26 cellular contexts compared by ENCODE assay signal in genomic region chr11:86934263-86934932, GRCh38. TPM values are rescaled to one million over a fixed set of nuclear protein-coding genes. Genes with fewer than 3 reads are reported as not detected.
DNase-seq lines count a peak whose midpoint lies in the region; ATAC-seq, FAIRE-seq and TF ChIP-seq lines count a peak whose summit lies in the region.
"Had no signal": no experiment of that assay in that cellular context is flagged by ENCODE, and none has a peak within 500 bp of the region (broad histone marks: within the 10 kb centered on the region; RNA-seq: fewer than 3 reads in every experiment).

No MANE protein-coding gene starts in this region.

- no peak for FAIRE-seq in K562 (lab: Jason Lieb, UNC)
- FAIRE-seq: keratinocyte had no signal

- no peak overlapping the region for H3K4me3 ChIP-seq in IMR-90 (ENCODE audit: insufficient read depth, low read depth, low read length)
- no peak overlapping the region for H3K4me3 ChIP-seq in K562
- no peak overlapping the region for H3K4me3 ChIP-seq in mesendoderm (ENCODE audit: low read length)
- no peak overlapping the region for H3K4me3 ChIP-seq in tibial nerve
- H3K4me3 ChIP-seq: esophagus squamous epithelium, lower lobe of right lung, ovary, SJCRH30, thyroid gland had no signal

- POLR2A ChIA-PET in IMR-90 (lab: Charles Lee; ENCODE audit: unreplicated experiment) = no interaction called here
- POLR2A ChIA-PET in K562 (lab: Yijun Ruan, JAX) = interaction anchor here (0.9 to 1.6 kb wide), 4 partner anchors 9 to 16 kb away, joined by 3 to 4 read pairs (median 4); no protein-coding TSS in a partner anchor

- H4K91ac ChIP-seq in IMR-90 (ENCODE audit: insufficient read depth, low read depth, low read length) = peak overlapping the region; percentile 48; the same call in 1 of the 2 replicates

- H3K18ac ChIP-seq in IMR-90 (ENCODE audit: low read depth, low read length) = peak overlapping the region; percentile 89
- no peak overlapping the region for H3K18ac ChIP-seq in mesendoderm (ENCODE audit: low read length)

- peaks cover 11% of the 10 kb centered on the region for H3K9me1 ChIP-seq in IMR-90 (ENCODE audit: insufficient read depth, low read length)
- H3K9me1 ChIP-seq in K562 (ENCODE audit: control insufficient read depth, insufficient read depth, low read length) = no peaks in the 10 kb centered on the region

- H3K79me2 ChIP-seq in K562 (ENCODE audit: control insufficient read depth, insufficient read depth, low read length) (peaks cover 14% of the 10 kb centered on the region; the same call in 1 of the 3 replicates), mesendoderm (ENCODE audit: control insufficient read depth, insufficient read depth, low read length) (no peaks in the 10 kb centered on the region)

- CTCF ChIA-PET in IMR-90 (lab: Yijun Ruan, JAX) (interaction anchor here (0.7 to 1.2 kb wide), 2 partner anchors 47 to 354 kb away, joined by 3 to 5 read pairs; no protein-coding TSS in a partner anchor), K562 (lab: Yijun Ruan, JAX; ENCODE audit: low intra/inter-chr PET ratio) (no interaction called here)

- no TSS peak for BruUV-seq in IMR-90 (replicated peaks; lab: Mats Ljungman, UMichigan)
- no TSS peak for BruUV-seq in K562 (replicated peaks; lab: Mats Ljungman, UMichigan)

- intact Hi-C loops in IMR-90 (cut with micrococcal nuclease) = no loop called here
- intact Hi-C loops in K562 (cut with micrococcal nuclease) = no loop called here

- H3K9me3 ChIP-seq in IMR-90 (ENCODE audit: control insufficient read depth, insufficient read depth, low read length) (no peaks in the 10 kb centered on the region), K562 (replicated peaks; ENCODE audit: control insufficient read depth, insufficient read depth, low read depth, low read length) (no peaks in the 10 kb centered on the region), tibial nerve (no peaks in the 10 kb centered on the region)
- H3K9me3 ChIP-seq: esophagus squamous epithelium, lower lobe of right lung, ovary, SJCRH30, thyroid gland had no signal

- H3K56ac ChIP-seq in IMR-90 (ENCODE audit: extremely low read depth, insufficient read depth, low read length) (no peak overlapping the region), mesendoderm (ENCODE audit: low read length) (no peak overlapping the region)

- H3K27me3 ChIP-seq in IMR-90 (ENCODE audit: control insufficient read depth, insufficient read depth, low read length) (no peaks in the 10 kb centered on the region), K562 (ENCODE audit: control insufficient read depth in 2 of 2, insufficient read depth in 2 of 2, low read length in 2 of 2) (no peaks in the 10 kb centered on the region), mesendoderm (ENCODE audit: insufficient read depth, low read length, poor library complexity) (no peaks in the 10 kb centered on the region), tibial nerve (no peaks in the 10 kb centered on the region)
- H3K27me3 ChIP-seq: esophagus squamous epithelium, ovary, SJCRH30, thyroid gland had no signal

- H3K4me1 ChIP-seq in IMR-90 (ENCODE audit: control insufficient read depth, insufficient read depth, low read length) (peaks cover 28% of the 10 kb centered on the region), K562 (replicated peaks in 1 of 2; ENCODE audit: control insufficient read depth in 2 of 2, insufficient read depth in 2 of 2, low read length in 2 of 2) (peaks cover 31 to 64% of the 10 kb centered on the region in 2 experiments), mesendoderm (ENCODE audit: control insufficient read depth, low read depth, low read length) (peaks cover 2% of the 10 kb centered on the region), tibial nerve (peaks cover 1 to 58% (median 20%) of the 10 kb centered on the region in 4 donors)

- H2BK5ac ChIP-seq in IMR-90 (ENCODE audit: low read depth, low read length, poor library complexity, severe bottlenecking) (peak overlapping the region; percentile 23), mesendoderm (ENCODE audit: low read length) (no peak overlapping the region)

- TF ChIP-seq POLR2A in IMR-90 (IDR thresholded peaks at IDR 0.05; ENCODE audit: low read depth, low read length) (no peak), K562 (conservative IDR thresholded peaks at IDR 0.05) (no peak), tibial nerve (IDR thresholded peaks at IDR 0.05) (no peak)

- H2BK15ac ChIP-seq in IMR-90 (ENCODE audit: low read depth, low read length) (peak overlapping the region; percentile 69; the same call in 2 of the 3 replicates), mesendoderm (replicated peaks; ENCODE audit: low read depth) (no peak overlapping the region)

- H3K36me3 ChIP-seq in IMR-90 (ENCODE audit: control insufficient read depth, insufficient read depth, low read length) (no peaks in the 10 kb centered on the region), K562 (ENCODE audit: control insufficient read depth, insufficient read depth, low read length) (no peaks in the 10 kb centered on the region; the same call in 2 of the 3 replicates), mesendoderm (ENCODE audit: control insufficient read depth, insufficient read depth, low read length) (no peaks in the 10 kb centered on the region), tibial nerve (no peaks in the 10 kb centered on the region)
- H3K36me3 ChIP-seq: esophagus squamous epithelium, lower lobe of right lung, ovary, SJCRH30, thyroid gland had no signal

- peak overlapping the region in 1 of 2 experiments; percentile 20; a peak in 1 of 4 replicates for H4K8ac ChIP-seq in IMR-90 (ENCODE audit: low read depth in 2 of 2, low read length in 2 of 2)
- no peak overlapping the region for H4K8ac ChIP-seq in mesendoderm (ENCODE audit: low read depth, low read length)

- no peak overlapping the region for H2AK9ac ChIP-seq in IMR-90 (replicated peaks; ENCODE audit: low read depth, low read length, poor library complexity)

- peak overlapping the region; percentile 69 for H4K5ac ChIP-seq in IMR-90 (ENCODE audit: low read depth, low read length)
- no peak overlapping the region for H4K5ac ChIP-seq in mesendoderm (ENCODE audit: low read length)

- no peaks in the 10 kb centered on the region for H4K20me1 ChIP-seq in IMR-90 (ENCODE audit: insufficient read depth, low read length)
- no peaks in the 10 kb centered on the region for H4K20me1 ChIP-seq in K562 (replicated peaks; ENCODE audit: control insufficient read depth, insufficient read depth, low read length)

- TF ChIP-seq EP300 in K562 (IDR thresholded peaks at IDR 0.05; ENCODE audit: low read length) (no peak; the same call in 1 of the 2 replicates), tibial nerve (IDR thresholded peaks at IDR 0.05) (no peak)

- peak overlapping the region; percentile 74; the same call in 1 of the 2 replicates for H3K4me2 ChIP-seq in IMR-90 (ENCODE audit: low read depth, low read length)
- H3K4me2 ChIP-seq in K562 (ENCODE audit: insufficient read depth, low read length) = no peak overlapping the region
- H3K4me2 ChIP-seq in mesendoderm (ENCODE audit: low read length) = no peak overlapping the region

- TF ChIP-seq RAD21 in IMR-90 (IDR thresholded peaks at IDR 0.05; ENCODE audit: low read length) = no peak
- TF ChIP-seq RAD21 in K562 (CRISPR knock-in tag; conservative IDR thresholded peaks at IDR 0.05 in 1 of 2, IDR thresholded peaks at IDR 0.05 in 1 of 2) = no peak

- H3K9ac ChIP-seq in IMR-90 (ENCODE audit: low read depth, low read length) (no peak overlapping the region), K562 (ENCODE audit: insufficient read depth in 1 of 2, low read depth in 2 of 2, low read length in 2 of 2) (no peak overlapping the region), mesendoderm (ENCODE audit: low read length) (no peak overlapping the region)

- no peak for TF ChIP-seq CTCF in IMR-90 (conservative IDR thresholded peaks at IDR 0.05; ENCODE audit: low read depth, low read length)
- TF ChIP-seq CTCF in K562 (IDR thresholded peaks at IDR 0.05 in 2 of 3, conservative IDR thresholded peaks at IDR 0.05 in 1 of 3; ENCODE audit: insufficient read depth in 2 of 3, low read depth in 1 of 3, low read length in 3 of 3) = no peak
- TF ChIP-seq CTCF in tibial nerve (IDR thresholded peaks at IDR 0.05) = no peak

- ATAC-seq in IMR-90 (ENCODE audit: low read depth) (no peak), K562 (no peak), HG03521 (IDR thresholded peaks at IDR 0.05; ENCODE audit: unreplicated experiment) (no peak), GM19397 (IDR thresholded peaks at IDR 0.05; ENCODE audit: unreplicated experiment) (no peak)
- ATAC-seq: activated CD8-positive, alpha-beta T cell treated with anti-CD3 and anti-CD28 coated beads, Interleukin-2, amount 10 ng/mL, durations not matched to agents 7 days and 5 days; activated naive CD8-positive, alpha-beta T cell treated with anti-CD3 and anti-CD28 coated beads, Interleukin-2, amount 50 U/mL, for 24 hours; CD8-positive, alpha-beta T cell; lower lobe of right lung; Panc1; stimulated activated naive CD8-positive, alpha-beta T cell treated with anti-CD3 and anti-CD28 coated beads, Interleukin-15, Interleukin-2, amounts not matched to agents 100 U/mL and 50 U/mL, for 24 hours; T-cell had no signal

- dilution Hi-C loops in IMR-90 (cut with HindIII; ENCODE audit: low sequenced_read_pairs, unreplicated experiment) = no loop called here

- WGBS in IMR-90 (ENCODE audit: extremely low coverage in 2 of 2, insufficient read length in 1 of 2), 2 experiments = no CpG with 5 or more reads among the region's 1 CpG
- WGBS in K562 (ENCODE audit: insufficient coverage, low coverage, missing lambda C conversion rate) = 36% methylated on average over 1 of the region's 1 CpG
- WGBS in mesendoderm (ENCODE audit: extremely low coverage, insufficient coverage, low lambda C conversion rate) = no CpG with 5 or more reads among the region's 1 CpG
- 49 to 53% methylated on average over 1 of the region's 1 CpG for WGBS in tibial nerve, 2 donors

- H2BK20ac ChIP-seq in IMR-90 (ENCODE audit: low read depth, low read length) = peak overlapping the region; percentile 88

- 0 out of 2 replicates have a peak overlapping the region, but pooled peaks have one; percentile 23 for H2AK5ac ChIP-seq in IMR-90 (ENCODE audit: low read depth, low read length)
- H2AK5ac ChIP-seq in mesendoderm (ENCODE audit: low read length) = no peak overlapping the region

- in situ Hi-C loops in IMR-90 (cut with MboI; ENCODE audit: low sequenced_read_pairs) = loop anchor here (25.0 kb wide), 1 partner anchor 478 kb away; no protein-coding TSS in a partner anchor
- in situ Hi-C loops in K562 (cut with MboI) = loop anchor here (10.0 kb wide), 1 partner anchor 490 kb away; no protein-coding TSS in a partner anchor
- in situ Hi-C loops in KBM-7 (cut with MboI; ENCODE audit: low pct_unique_long_range_greater_than_20kb, low sequenced_read_pairs) = loop anchor here (25.0 kb wide), 1 partner anchor 353 kb away; no protein-coding TSS in a partner anchor

- H2AFZ ChIP-seq in IMR-90 (replicated peaks; ENCODE audit: low read length, poor library complexity) = peak overlapping the region; percentile 53
- H2AFZ ChIP-seq in K562 (ENCODE audit: low read depth, low read length) = peak overlapping the region; percentile 58

- H3K4ac ChIP-seq in IMR-90 (ENCODE audit: low read depth, low read length) (peak overlapping the region; percentile 84), mesendoderm (ENCODE audit: low read depth, low read length) (no peak overlapping the region)

- DNase-seq in IMR-90 (no peak), K562 (ENCODE audit: extremely low read depth in 1 of 4, low spot score in 3 of 4) (no peak), mesendoderm (peak; percentile 61), tibial nerve (ENCODE audit: low spot score in 2 of 2) (no peak), KBM-7 (no peak)
- DNase-seq: activated CD8-positive, alpha-beta T cell treated with anti-CD3 and anti-CD28 coated beads, Interleukin-2, amount 10 ng/mL, durations not matched to agents 7 days and 5 days; activated gamma-delta T cell treated with Interleukin-2 at 50 U/mL for 16 hours; activated naive CD8-positive, alpha-beta T cell treated with anti-CD3 and anti-CD28 coated beads, Interleukin-2, amount 50 U/mL, for 24 hours; activated T-cell treated with anti-CD3 and anti-CD28 coated beads, Interleukin-2, amount 50 U/mL, for 1 hour; CD8-positive, alpha-beta T cell; effector memory CD4-positive, alpha-beta T cell; esophagus squamous epithelium; KG1; lower lobe of right lung; MM.1S; NCI-H1417 treated with DMSO at 0.1 percent for 48 hours; ovary; SJCRH30; stimulated activated CD4-positive, alpha-beta T cell treated with anti-CD3 and anti-CD28 coated beads, Interleukin-4, amount 100 ng/mL, for 24 hours; stimulated activated naive CD8-positive, alpha-beta T cell treated with anti-CD3 and anti-CD28 coated beads, Interleukin-15, Interleukin-2, amounts not matched to agents 100 U/mL and 50 U/mL, for 24 hours; T-cell; thyroid gland had no signal

- H3K23ac ChIP-seq in IMR-90 (ENCODE audit: low read depth, low read length) (peak overlapping the region; percentile 45), mesendoderm (ENCODE audit: low read length) (no peak overlapping the region)

- H3K14ac ChIP-seq in IMR-90 (replicated peaks; ENCODE audit: low read depth, low read length) = peak overlapping the region; percentile 73

- H2BK120ac ChIP-seq in IMR-90 (ENCODE audit: low read depth, low read length) = peak overlapping the region; percentile 88
- H2BK120ac ChIP-seq in mesendoderm (ENCODE audit: low read depth, low read length) = no peak overlapping the region

- no peaks in the 10 kb centered on the region; a peak in 1 of 4 replicates for H3K79me1 ChIP-seq in IMR-90 (ENCODE audit: low read depth in 1 of 2, low read length in 2 of 2)
- H3K79me1 ChIP-seq in mesendoderm (ENCODE audit: low read length) = no peaks in the 10 kb centered on the region

- peak overlapping the region; percentile 58; the same call in 1 of the 2 replicates for H3K27ac ChIP-seq in IMR-90 (ENCODE audit: insufficient read depth, low read length)
- H3K27ac ChIP-seq in K562 (ENCODE audit: extremely low read depth, low read depth, low read length) = peak overlapping the region; percentile 33; the same call in 2 of the 3 replicates
- no peak overlapping the region for H3K27ac ChIP-seq in mesendoderm (ENCODE audit: low read depth, low read length)
- peak overlapping the region; percentile 9 to 84 (median 31) for H3K27ac ChIP-seq in tibial nerve
- H3K27ac ChIP-seq: lower lobe of right lung, SJCRH30 had no signal

RNA-seq across cellular contexts. Expression of gene FZD4, which starts 20.8 kb away (rescaled TPM):
- total RNA-seq in IMR-90 (2012; rRNA removed) = 7.7 and 10.3 TPM in 2 replicates
- 3.1 and 3.7 TPM in 2 replicates for polyA plus RNA-seq in IMR-90 (2012; rRNA removed)
- polyA plus RNA-seq in IMR-90 (2012; cell fraction: cytosol; rRNA removed) = 1.7 and 2.3 TPM in 2 replicates
- 1.5 and 4.4 TPM in 2 replicates for polyA plus RNA-seq in IMR-90 (2012; cell fraction: nucleus; rRNA removed; ENCODE audit: low replicate concordance)
- 6.9 and 12.4 TPM in 2 replicates for total RNA-seq in K562 (2011; cell fraction: chromatin; rRNA removed; ENCODE audit: low replicate concordance)
- 7.7 and 10.0 TPM in 2 replicates for total RNA-seq in K562 (2011; cell fraction: nucleolus; rRNA removed)
- 14.2 TPM in 2 replicates for total RNA-seq in K562 (2011; cell fraction: nucleoplasm; rRNA removed)
- 5.0 and 5.7 TPM in 2 replicates for total RNA-seq in K562 (2014; rRNA removed)
- total RNA-seq in K562 (2014; rRNA removed; fragmentation: Illumina TruSeq; extraction: Trizol) = 5.1 and 5.7 TPM in 2 replicates
- 7.6 and 7.9 TPM in 2 replicates for total RNA-seq in K562 (2015; rRNA removed; fragmentation: Illumina TruSeq; extraction: Trizol)
- 6.1 and 6.3 TPM in 2 replicates for total RNA-seq in K562 (2021)
- 6.2 and 7.3 TPM in 2 replicates for polyA plus RNA-seq in K562 (2011; rRNA removed)
- polyA plus RNA-seq in K562 (2011; cell fraction: cytosol; rRNA removed) = 3.1 and 7.3 TPM in 2 replicates
- 3.9 and 5.8 TPM in 2 replicates for polyA plus RNA-seq in K562 (2011; cell fraction: nucleus; rRNA removed)
- 4.1 and 6.1 TPM in 2 replicates for polyA plus RNA-seq in K562 (2012)
- 5.1 and 6.2 TPM in 2 replicates for polyA plus RNA-seq in K562 (2014; fragmentation: Illumina TruSeq; extraction: Trizol)
- polyA plus RNA-seq in K562 (2014; fragmentation: Nextera tagmentation; extraction: Ambion mirVana) = 1 to 10 TPM; 1.2 to 1.4 TPM
- polyA plus RNA-seq in K562 (2014; rRNA removed) = 5.8 and 6.7 TPM in 2 replicates
- polyA minus RNA-seq in K562 (2011; rRNA and poly(A)+ RNA removed) = 6.9 and 7.1 TPM in 2 replicates
- polyA minus RNA-seq in K562 (2011; cell fraction: cytosol; rRNA and poly(A)+ RNA removed) = 2.3 and 3.3 TPM in 2 replicates
- 2.2 and 4.6 TPM in 2 replicates for polyA minus RNA-seq in K562 (2011; cell fraction: nucleus; rRNA and poly(A)+ RNA removed)
- polyA plus RNA-seq in mesendoderm (2013, experiment 1 of 2) = 4.7 TPM
- polyA plus RNA-seq in mesendoderm (2013, experiment 2 of 2) = 4.2 TPM
- 100 to 1,000 TPM in 1 of 4 donors, 10 to 100 TPM in 3; 66.8 to 106 (median 80.4) TPM for total RNA-seq in tibial nerve
- total RNA-seq: activated CD8-positive, alpha-beta T cell treated with anti-CD3 and anti-CD28 coated beads, Interleukin-2, amount 10 ng/mL, durations not matched to agents 7 days and 5 days had no signal
